Comparison of ENCODE assay signal across 26 cellular contexts in the genomic region with DNA sequence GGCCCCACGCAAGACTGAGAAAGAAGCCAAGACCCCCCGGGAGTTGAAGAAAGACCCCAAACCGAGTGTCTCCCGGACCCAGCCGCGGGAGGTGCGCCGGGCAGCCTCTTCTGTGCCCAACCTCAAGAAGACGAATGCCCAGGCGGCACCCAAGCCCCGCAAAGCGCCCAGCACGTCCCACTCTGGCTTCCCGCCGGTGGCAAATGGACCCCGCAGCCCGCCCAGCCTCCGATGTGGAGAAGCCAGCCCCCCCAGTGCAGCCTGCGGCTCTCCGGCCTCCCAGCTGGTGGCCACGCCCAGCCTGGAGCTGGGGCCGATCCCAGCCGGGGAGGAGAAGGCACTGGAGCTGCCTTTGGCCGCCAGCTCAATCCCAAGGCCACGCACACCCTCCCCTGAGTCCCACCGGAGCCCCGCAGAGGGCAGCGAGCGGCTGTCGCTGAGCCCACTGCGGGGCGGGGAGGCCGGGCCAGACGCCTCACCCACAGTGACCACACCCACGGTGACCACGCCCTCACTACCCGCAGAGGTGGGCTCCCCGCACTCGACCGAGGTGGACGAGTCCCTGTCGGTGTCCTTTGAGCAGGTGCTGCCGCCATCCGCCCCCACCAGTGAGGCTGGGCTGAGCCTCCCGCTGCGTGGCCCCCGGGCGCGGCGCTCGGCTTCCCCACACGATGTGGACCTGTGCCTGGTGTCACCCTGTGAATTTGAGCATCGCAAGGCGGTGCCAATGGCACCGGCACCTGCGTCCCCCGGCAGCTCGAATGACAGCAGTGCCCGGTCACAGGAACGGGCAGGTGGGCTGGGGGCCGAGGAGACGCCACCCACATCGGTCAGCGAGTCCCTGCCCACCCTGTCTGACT. TPM values are rescaled to one million over a fixed set of nuclear protein-coding genes. Genes with fewer than 3 reads are reported as not detected.
A peak's percentile ranks its signal among the peaks of the same experiment; 100 is the strongest.
DNase-seq lines count a peak whose midpoint lies in the region; ATAC-seq, FAIRE-seq and TF ChIP-seq lines count a peak whose summit lies in the region.
"Had no signal": no experiment of that assay in that cellular context is flagged by ENCODE, and none has a peak within 500 bp of the region (broad histone marks: within the 10 kb centered on the region; RNA-seq: fewer than 3 reads in every experiment).

No MANE protein-coding gene starts in this region.

- SMC1A ChIA-PET in GM12878 (lab: Charles Lee; ENCODE audit: uncharacterized antibody, unreplicated experiment): interaction anchor here (0.8 to 1.9 kb wide), 2 partner anchors 28 to 49 kb away, joined by 3 to 5 read pairs; no protein-coding TSS in a partner anchor

- CTCF ChIA-PET in GM12878 (lab: Yijun Ruan, JAX): interaction anchor here (1.7 kb wide), 1 partner anchor 28 kb away, joined by 4 read pairs; no protein-coding TSS in a partner anchor
- CTCF ChIA-PET in PC-9 (lab: Charles Lee): no interaction called here

- in situ Hi-C loops in GM12878 (cut with MboI): no loop called here

- H2AFZ ChIP-seq in GM12878 (ENCODE audit: control insufficient read depth, low read depth, low read length) (no peak overlapping the region), PC-9 (no peak overlapping the region)

- POLR2A ChIA-PET in GM12878 (lab: Charles Lee) (no interaction called here), PC-9 (lab: Charles Lee; ENCODE audit: unreplicated experiment) (no interaction called here)

- H3K36me3 ChIP-seq in GM12878 (ENCODE audit: control insufficient read depth in 2 of 2, insufficient read depth in 2 of 2, low read length in 1 of 2) (peaks cover 12 to 32% of the 10 kb centered on the region in 2 experiments; a peak in 3 of 4 replicates), testis (ENCODE audit: low read depth, missing control alignments) (no peaks in the 10 kb centered on the region), PC-9 (ENCODE audit: low read depth) (peaks cover 18% of the 10 kb centered on the region; the same call in 1 of the 2 replicates)

- DNase-seq in Right ventricle myocardium inferior (ENCODE audit: missing footprints) (no peak), left ventricle myocardium superior (no peak), GM12878 (ENCODE audit: low read depth, low spot score) (no peak), left colon (no peak), testis (no peak), GF-D8 (lab: John Stamatoyannopoulos, UW) (no peak), PC-9 (no peak)
- DNase-seq: ACHN; Calu3; CD8-positive, alpha-beta memory T cell; GOT3; Karpas-422; MV-4-11; NCI-H1105 treated with DMSO at 0.1 percent for 48 hours; NCI-H1694; NCI-H2081; NCI-H2171; NCI-H345; NCI-H524 treated with DMSO at 0.1 percent for 48 hours; NCI-H82; SHP77 had no signal

- no peaks in the 10 kb centered on the region for H3K9me2 ChIP-seq in PC-9 (ENCODE audit: insufficient read depth)

- H4K20me1 ChIP-seq in GM12878 (ENCODE audit: control insufficient read depth, insufficient read depth): 0 out of 2 replicates have a peak, but pooled peaks cover 2% of the 10 kb centered on the region
- peaks cover 77% of the 10 kb centered on the region for H4K20me1 ChIP-seq in PC-9 (ENCODE audit: insufficient read depth)

- H3K27me3 ChIP-seq in GM12878 (replicated peaks in 1 of 2; ENCODE audit: control insufficient read depth in 2 of 2, insufficient read depth in 2 of 2, low read length in 1 of 2) (no peaks in the 10 kb centered on the region), testis (no peaks in the 10 kb centered on the region), PC-9 (ENCODE audit: insufficient read depth, low read depth) (no peaks in the 10 kb centered on the region)

- H3K9me3 ChIP-seq in GM12878 (replicated peaks; ENCODE audit: control insufficient read depth, insufficient read depth, low read length) (no peaks in the 10 kb centered on the region; the same call in 2 of the 3 replicates), testis (no peaks in the 10 kb centered on the region), PC-9 (ENCODE audit: insufficient read depth, low read depth) (no peaks in the 10 kb centered on the region)

- peaks cover 2% of the 10 kb centered on the region for H3K79me2 ChIP-seq in GM12878 (ENCODE audit: control insufficient read depth, insufficient read depth, low read length)
- peaks cover 30% of the 10 kb centered on the region for H3K79me2 ChIP-seq in PC-9 (ENCODE audit: low read depth)

- TF ChIP-seq CTCF in GM12878 (IDR thresholded peaks at IDR 0.05 in 2 of 3, conservative IDR thresholded peaks at IDR 0.05 in 1 of 3; ENCODE audit: control insufficient read depth in 2 of 3, extremely low read depth in 1 of 3, insufficient read depth in 1 of 3, low read depth in 3 of 3, low read length in 3 of 3) (no peak), testis (IDR thresholded peaks at IDR 0.05) (no peak), PC-9 (conservative IDR thresholded peaks at IDR 0.05) (no peak)

- BruUV-seq in GM12878 (replicated peaks; lab: Mats Ljungman, UMichigan): no TSS peak
- no TSS peak for BruUV-seq in PC-9 (replicated peaks; lab: Mats Ljungman, UMichigan)

- no peak for TF ChIP-seq EP300 in GM12878 (IDR thresholded peaks at IDR 0.05; ENCODE audit: borderline replicate concordance in 1 of 2, control insufficient read depth in 1 of 2, low read depth in 2 of 2, low read length in 2 of 2)

- H3K4me2 ChIP-seq in GM12878 (ENCODE audit: control insufficient read depth, insufficient read depth) (no peak overlapping the region), PC-9 (no peak overlapping the region)

- RAD21 ChIA-PET in GM12878 (lab: Charles Lee; ENCODE audit: unreplicated experiment): interaction anchor here (1.3 kb wide), 1 partner anchor 28 kb away, joined by 4 read pairs; no protein-coding TSS in a partner anchor

- no peak overlapping the region for H3K9ac ChIP-seq in GM12878 (ENCODE audit: control insufficient read depth, insufficient read depth, low read length)

- TF ChIP-seq RAD21 in GM12878 (IDR thresholded peaks at IDR 0.05; ENCODE audit: insufficient read depth, low read depth, low read length): no peak

- intact Hi-C loops in Right ventricle myocardium inferior (cut with DNase I) (no loop called here), left ventricle myocardium superior (cut with micrococcal nuclease) (no loop called here), GM12878 (cut with micrococcal nuclease; ENCODE audit: unreplicated experiment) (no loop called here), left colon (cut with DNase I, micrococcal nuclease) (no loop called here), testis (cut with DNase I; ENCODE audit: low total_unique reads) (no loop called here), PC-9 (cut with micrococcal nuclease; ENCODE audit: unreplicated experiment) (no loop called here)

- ATAC-seq in Right ventricle myocardium inferior (peak; percentile 21), left ventricle myocardium superior (no peak), GM12878 (no peak), left colon (peak; percentile 22), HG02970 (IDR thresholded peaks at IDR 0.05; ENCODE audit: low FRiP score, unreplicated experiment) (no peak)
- ATAC-seq: HCT116 had no signal

- H3K27ac ChIP-seq in GM12878 (ENCODE audit: control insufficient read depth, insufficient read depth): no peak overlapping the region
- peak overlapping the region; percentile 30 to 44 for H3K27ac ChIP-seq in testis
- no peak overlapping the region for H3K27ac ChIP-seq in PC-9
- H3K27ac ChIP-seq: 22Rv1, C4-2B had no signal

- TF ChIP-seq POLR2A in GM12878 (IDR thresholded peaks at IDR 0.05; ENCODE audit: low read depth, low read length): peak; percentile 42
- TF ChIP-seq POLR2A in testis (IDR thresholded peaks at IDR 0.05): no peak

- peaks cover 2% of the 10 kb centered on the region; the same call in 1 of the 2 replicates for H3F3A ChIP-seq in PC-9 (ENCODE audit: insufficient read depth, low read depth)

- H3K4me3 ChIP-seq in GM12878 (no peak overlapping the region), testis (peak overlapping the region in 1 of 2 donors; percentile 26), PC-9 (no peak overlapping the region)

- H3K4me1 ChIP-seq in GM12878 (ENCODE audit: control insufficient read depth, insufficient read depth, low read length) (peaks cover 2% of the 10 kb centered on the region), testis (peaks cover 15% of the 10 kb centered on the region), PC-9 (replicated peaks; ENCODE audit: insufficient read depth) (no peaks in the 10 kb centered on the region)

- no peak for FAIRE-seq in GM12878 (lab: Jason Lieb, UNC)
- FAIRE-seq: G401.6 had no signal

- WGBS in GM12878 (ENCODE audit: insufficient coverage, insufficient replicate concordance, low lambda C conversion rate, missing lambda C conversion rate): 95% methylated on average over 51 of the region's 64 CpGs
- WGBS in testis, 2 donors: 48 to 57% methylated on average over 10 to 58 of the region's 64 CpGs

RNA-seq across cellular contexts. Expression of a gene that starts 7.9 kb away (rescaled TPM):
- 26.0 TPM for total RNA-seq in Right ventricle myocardium inferior
- total RNA-seq in left ventricle myocardium superior: 25.5 TPM
- total RNA-seq in GM12878 (2013; cell fraction: nucleolus; rRNA removed): 18.5 and 19.7 TPM in 2 replicates
- 13.8 and 14.6 TPM in 2 replicates for total RNA-seq in GM12878 (2014; rRNA removed)
- total RNA-seq in GM12878 (2014; rRNA removed; fragmentation: Illumina TruSeq; extraction: Trizol): 6.4 and 6.6 TPM in 2 replicates
- 63.9 and 65.3 TPM in 2 replicates for total RNA-seq in GM12878 (2021)
- polyA plus RNA-seq in GM12878 (2011; ENCODE audit: low read depth): 14.1 TPM
- polyA plus RNA-seq in GM12878 (2011; rRNA removed): 1.9 and 6.6 TPM in 2 replicates
- 17.1 and 17.3 TPM in 2 replicates for polyA plus RNA-seq in GM12878 (2011; cell fraction: cytosol; rRNA removed)
- polyA plus RNA-seq in GM12878 (2011; cell fraction: nucleus; rRNA removed): 26.6 and 44.9 TPM in 2 replicates
- polyA plus RNA-seq in GM12878 (2012): 60.1 and 64.9 TPM in 2 replicates
- 2.9 and 16.8 TPM in 2 replicates for polyA plus RNA-seq in GM12878 (2014; fragmentation: Illumina TruSeq; extraction: Trizol)
- polyA plus RNA-seq in GM12878 (2014; fragmentation: Nextera tagmentation; extraction: Ambion mirVana): 1 to 10 TPM; 2.1 to 3.4 TPM
- polyA plus RNA-seq in GM12878 (2014; rRNA removed): 15.5 and 22.2 TPM in 2 replicates
- 10 to 100 TPM; 26.5 to 31.8 TPM for polyA plus RNA-seq in GM12878 (2016; fragmentation: Nextera tagmentation; extraction: Ambion mirVana)
- polyA minus RNA-seq in GM12878 (2011; rRNA and poly(A)+ RNA removed): 34.7 and 45.5 TPM in 2 replicates
- polyA minus RNA-seq in GM12878 (2011; cell fraction: cytosol; rRNA and poly(A)+ RNA removed): 41.9 and 52.7 TPM in 2 replicates
- 9.9 and 19.7 TPM in 2 replicates for polyA minus RNA-seq in GM12878 (2011; cell fraction: nucleus; rRNA and poly(A)+ RNA removed)
- 10 to 100 TPM; 39.9 to 43.5 TPM for total RNA-seq in left colon
- total RNA-seq in testis: 100 to 1,000 TPM in 1 of 2 donors, 10 to 100 TPM in 1; 95.5 to 106 TPM
- polyA plus RNA-seq in testis (ENCODE audit: insufficient read depth, low read depth, low replicate concordance): 123 TPM
- total RNA-seq in PC-9 (2021): 74.6 and 86.9 TPM in 2 replicates

RNA-seq across cellular contexts. Expression of a gene that starts 24.1 kb away (rescaled TPM):
- total RNA-seq in Right ventricle myocardium inferior (0.24 TPM), left ventricle myocardium superior (0.97 TPM), GM12878 (2014; rRNA removed) (24.3 and 25.2 TPM in 2 replicates), GM12878 (2014; rRNA removed; fragmentation: Illumina TruSeq; extraction: Trizol) (12.2 and 12.5 TPM in 2 replicates), GM12878 (2021) (36.9 and 45.8 TPM in 2 replicates), left colon (1 to 10 TPM; 3.0 to 3.1 TPM), testis (10 to 100 TPM; 12.8 to 15.6 TPM), PC-9 (2021) (34.8 and 36.5 TPM in 2 replicates)
- 133 and 141 TPM in 2 replicates for total RNA-seq in GM12878 (2013; cell fraction: nucleolus; rRNA removed)
- polyA plus RNA-seq in GM12878 (2011; ENCODE audit: low read depth): 10.8 TPM
- polyA plus RNA-seq in GM12878 (2011; rRNA removed) (4.3 and 7.2 TPM in 2 replicates), GM12878 (2014; fragmentation: Illumina TruSeq; extraction: Trizol) (6.9 and 11.7 TPM in 2 replicates), GM12878 (2014; fragmentation: Nextera tagmentation; extraction: Ambion mirVana) (under 1 TPM; 0.14 to 0.73 TPM), GM12878 (2014; rRNA removed) (19.2 and 22.7 TPM in 2 replicates), GM12878 (2016; fragmentation: Nextera tagmentation; extraction: Ambion mirVana) (10 to 100 TPM; 24.4 to 28.4 TPM), testis (ENCODE audit: insufficient read depth, low read depth, low replicate concordance) (9.8 TPM)
- polyA plus RNA-seq in GM12878 (2011; cell fraction: cytosol; rRNA removed): 8.2 and 10.2 TPM in 2 replicates
- 57.4 and 76.4 TPM in 2 replicates for polyA plus RNA-seq in GM12878 (2011; cell fraction: nucleus; rRNA removed)
- polyA plus RNA-seq in GM12878 (2012): 24.4 and 28.1 TPM in 2 replicates
- 30.5 and 47.3 TPM in 2 replicates for polyA minus RNA-seq in GM12878 (2011; rRNA and poly(A)+ RNA removed)
- polyA minus RNA-seq in GM12878 (2011; cell fraction: cytosol; rRNA and poly(A)+ RNA removed): 11.3 and 13.5 TPM in 2 replicates
- polyA minus RNA-seq in GM12878 (2011; cell fraction: nucleus; rRNA and poly(A)+ RNA removed): 62.5 and 90.0 TPM in 2 replicates

RNA-seq across cellular contexts. Expression of a gene that starts 39.0 kb away (rescaled TPM):
- total RNA-seq in Right ventricle myocardium inferior (0.03 TPM), left ventricle myocardium superior (not detected), GM12878 (2014; rRNA removed) (under 0.01 and 0.17 TPM in 2 replicates), GM12878 (2014; rRNA removed; fragmentation: Illumina TruSeq; extraction: Trizol) (0.04 and 0.05 TPM in 2 replicates), GM12878 (2021) (0.08 and 0.48 TPM in 2 replicates), left colon (under 1 TPM; 0.24 to 0.28 TPM), testis (1 to 10 TPM; 2.6 to 3.2 TPM), PC-9 (2021) (0.17 and 0.20 TPM in 2 replicates)
- 0.07 and 0.35 TPM in 2 replicates for total RNA-seq in GM12878 (2013; cell fraction: nucleolus; rRNA removed)
- polyA plus RNA-seq in GM12878 (2011; ENCODE audit: low read depth): 0.08 TPM
- polyA plus RNA-seq in GM12878 (2011; rRNA removed) (0.10 and 0.12 TPM in 2 replicates), GM12878 (2014; fragmentation: Illumina TruSeq; extraction: Trizol) (0.05 and 0.18 TPM in 2 replicates), GM12878 (2014; fragmentation: Nextera tagmentation; extraction: Ambion mirVana) (under 1 TPM in 1 of 2 experiments, not detected in 1; under 0.01 TPM), GM12878 (2014; rRNA removed) (0.09 and 0.13 TPM in 2 replicates), GM12878 (2016; fragmentation: Nextera tagmentation; extraction: Ambion mirVana) (under 1 TPM; 0.16 to 0.23 TPM), testis (ENCODE audit: insufficient read depth, low read depth, low replicate concordance) (1.2 TPM)
- polyA plus RNA-seq in GM12878 (2011; cell fraction: cytosol; rRNA removed): 0.08 and 0.10 TPM in 2 replicates
- 0.31 and 0.79 TPM in 2 replicates for polyA plus RNA-seq in GM12878 (2011; cell fraction: nucleus; rRNA removed)
- 0.22 and 0.24 TPM in 2 replicates for polyA plus RNA-seq in GM12878 (2012)
- polyA minus RNA-seq in GM12878 (2011; rRNA and poly(A)+ RNA removed): 0.07 and 0.10 TPM in 2 replicates
- polyA minus RNA-seq in GM12878 (2011; cell fraction: cytosol; rRNA and poly(A)+ RNA removed): not detected in 2 replicates
- polyA minus RNA-seq in GM12878 (2011; cell fraction: nucleus; rRNA and poly(A)+ RNA removed): 0.29 and 0.36 TPM in 2 replicates
- total RNA-seq: CD8-positive, alpha-beta memory T cell had no signal
- polyA plus RNA-seq: CD8-positive, alpha-beta memory T cell had no signal

Comparison
In these comparisons a context has a peak if more than half of its experiments do, and no peak if none do; other contexts are left out.
1. ATAC-seq: peak in Right ventricle myocardium inferior (single experiment) and left colon (single experiment); none in left ventricle myocardium superior (single experiment), GM12878 (single experiment) and HG02970 (single experiment).
2. H3K27ac ChIP-seq: peak in testis (2 of 2); none in GM12878 (single experiment) and PC-9 (single experiment).